ENCODE assay signal across 6 cellular contexts in genomic region chr11:66543263-66544107, GRCh38. TPM values are rescaled to one million over a fixed set of nuclear protein-coding genes. Genes with fewer than 3 reads are reported as not detected.
DNase-seq lines count a peak whose midpoint lies in the region; ATAC-seq and TF ChIP-seq lines count a peak whose summit lies in the region.

No MANE protein-coding gene starts in this region.

- peak; percentile 32 for TF ChIP-seq CTCF in glutamatergic neuron (IDR thresholded peaks at IDR 0.05; ENCODE audit: partially characterized antibody, unreplicated experiment)

- peak overlapping the region; percentile 10 for H3K27ac Mint-ChIP-seq in glutamatergic neuron (ENCODE audit: unreplicated experiment)

- peaks cover 4% of the 10 kb centered on the region for H3K36me3 Mint-ChIP-seq in glutamatergic neuron (ENCODE audit: unreplicated experiment)

- ATAC-seq in GM19455 (IDR thresholded peaks at IDR 0.05; ENCODE audit: unreplicated experiment), result no peak

- peak overlapping the region; percentile 71 for H3K4me3 Mint-ChIP-seq in glutamatergic neuron (ENCODE audit: unreplicated experiment)

- H3K9me3 Mint-ChIP-seq in glutamatergic neuron (ENCODE audit: unreplicated experiment), result peaks cover 13% of the 10 kb centered on the region

- peaks cover 9% of the 10 kb centered on the region for H3K27me3 Mint-ChIP-seq in glutamatergic neuron (ENCODE audit: unreplicated experiment)

- peak; percentile 25 for TF ChIP-seq POLR2A in GM19099 (IDR thresholded peaks at IDR 0.05; ENCODE audit: extremely low read depth, insufficient read length, low read depth)

- peak; percentile 27 to 51 for DNase-seq in activated CD8-positive, alpha-beta memory T cell treated with anti-CD3 and anti-CD28 coated beads for 1 hour (ENCODE audit: extremely low read depth in 1 of 2, low read depth in 1 of 2)
- DNase-seq in glutamatergic neuron, result peak; percentile 82
- DNase-seq in stimulated activated CD8-positive, alpha-beta memory T cell treated with anti-CD3 and anti-CD28 coated beads, Interleukin-7, amount 100 ng/mL, for 48 hours (ENCODE audit: extremely low read depth in 1 of 2, low read depth in 1 of 2), result peak; percentile 43 to 57
- DNase-seq in NK-92 (lab: John Stamatoyannopoulos, UW; ENCODE audit: unreplicated experiment), result no peak

- H3K4me1 Mint-ChIP-seq in glutamatergic neuron (ENCODE audit: low read depth, unreplicated experiment), result peaks cover 22% of the 10 kb centered on the region

RNA-seq across cellular contexts. Expression of gene ZDHHC24, which starts 2.4 kb away (rescaled TPM):
- 11.5 TPM for total RNA-seq in glutamatergic neuron (ENCODE audit: unreplicated experiment)

RNA-seq across cellular contexts. Expression of gene ACTN3, which starts 3.2 kb away (rescaled TPM):
- total RNA-seq in glutamatergic neuron (ENCODE audit: unreplicated experiment), result 2.0 TPM

RNA-seq across cellular contexts. Expression of gene CTSF, which starts 24.9 kb away (rescaled TPM):
- total RNA-seq in glutamatergic neuron (ENCODE audit: unreplicated experiment), result 31.1 TPM

RNA-seq across cellular contexts. Expression of gene BBS1, which starts 33.0 kb away (rescaled TPM):
- 37.3 TPM for total RNA-seq in glutamatergic neuron (ENCODE audit: unreplicated experiment)

RNA-seq across cellular contexts. Expression of gene CCDC87, which starts 49.4 kb away (rescaled TPM):
- total RNA-seq in glutamatergic neuron (ENCODE audit: unreplicated experiment), result 0.51 TPM
